1 cellular context compared by ENCODE assay signal in the genomic region with DNA sequence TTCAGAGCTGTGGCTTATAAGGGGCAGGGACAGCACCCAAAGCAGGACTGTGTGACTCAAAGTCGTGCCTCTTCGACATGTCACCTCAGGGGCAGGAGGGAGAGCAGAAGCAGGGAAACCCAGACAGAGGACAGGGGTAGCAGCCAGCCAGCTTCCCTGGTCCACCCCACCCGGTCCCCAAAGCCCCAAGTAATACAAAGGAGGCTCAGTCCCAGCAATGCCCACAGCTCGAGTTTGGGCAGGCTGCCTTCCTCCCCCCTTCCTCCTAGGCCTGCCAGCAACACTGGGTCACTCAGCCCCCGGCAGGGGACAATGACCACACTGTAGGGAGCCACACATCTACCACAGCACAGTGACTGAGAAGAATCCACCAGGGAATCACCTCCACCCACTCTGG.
TF ChIP-seq lines count a peak whose summit lies in the region.

No MANE protein-coding gene starts in this region.

TF ChIP-seq in endothelial cell of umbilical vein, 7 proteins besides CTCF, POLR2A, EP300 and RAD21:
- TF ChIP-seq, protein P1, sequence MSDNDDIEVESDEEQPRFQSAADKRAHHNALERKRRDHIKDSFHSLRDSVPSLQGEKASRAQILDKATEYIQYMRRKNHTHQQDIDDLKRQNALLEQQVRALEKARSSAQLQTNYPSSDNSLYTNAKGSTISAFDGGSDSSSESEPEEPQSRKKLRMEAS (IDR thresholded peaks at IDR 0.05; ENCODE audit: insufficient read depth, insufficient read length) = no peak
- TF ChIP-seq GATA2 (IDR thresholded peaks at IDR 0.05; ENCODE audit: insufficient read depth, insufficient read length, low read depth, low read length) (no peak), FOS (IDR thresholded peaks at IDR 0.05; ENCODE audit: borderline replicate concordance, insufficient read depth, low read length) (no peak), JUN (IDR thresholded peaks at IDR 0.05; ENCODE audit: borderline replicate concordance, insufficient read depth, insufficient read length, low read depth) (no peak), MYC (IDR thresholded peaks at IDR 0.05; ENCODE audit: low read depth, low read length) (no peak), POLR2AphosphoS5 (IDR thresholded peaks at IDR 0.05; ENCODE audit: insufficient read depth, low read depth, low read length) (no peak), EZH2 (IDR thresholded peaks at IDR 0.05; ENCODE audit: borderline replicate concordance, low read depth, low read length, severe bottlenecking) (no peak)
TF ChIP-seq in endothelial cell of umbilical vein: peak in this region for 0.
